ENCODE assay signal across 17 cellular contexts in genomic region chr22:44755956-44756361, GRCh38. TPM values are rescaled to one million over a fixed set of nuclear protein-coding genes. Genes with fewer than 3 reads are reported as not detected.
DNase-seq lines count a peak whose midpoint lies in the region; ATAC-seq and TF ChIP-seq lines count a peak whose summit lies in the region.
"Had no signal": no experiment of that assay in that cellular context is flagged by ENCODE, and none has a peak within 500 bp of the region (broad histone marks: within the 10 kb centered on the region; RNA-seq: fewer than 3 reads in every experiment).

No MANE protein-coding gene starts in this region.

- peaks cover 52% of the 10 kb centered on the region for H3K4me1 Mint-ChIP-seq in progenitor cell of endocrine pancreas (ENCODE audit: low read depth)

- peak overlapping the region; percentile 97 for H3K27ac Mint-ChIP-seq in progenitor cell of endocrine pancreas
- H3K27ac Mint-ChIP-seq: activated naive CD8-positive, alpha-beta T cell; effector memory CD8-positive, alpha-beta T cell had no signal

- TF ChIP-seq CTCF in VCaP (conservative IDR thresholded peaks at IDR 0.05) (no peak), progenitor cell of endocrine pancreas (IDR thresholded peaks at IDR 0.05; ENCODE audit: unreplicated experiment) (no peak)

- peaks cover 10% of the 10 kb centered on the region for H3K36me3 Mint-ChIP-seq in progenitor cell of endocrine pancreas (ENCODE audit: insufficient read depth)

- peak overlapping the region; percentile 86 for H3K4me3 Mint-ChIP-seq in progenitor cell of endocrine pancreas (ENCODE audit: low read depth)
- H3K4me3 Mint-ChIP-seq: activated naive CD8-positive, alpha-beta T cell; activated T-cell treated with anti-CD3 and anti-CD28 coated beads, Interleukin-2, amount 50 U/mL, for 4 hours; effector memory CD8-positive, alpha-beta T cell had no signal

- no peak for ATAC-seq in HG03354 (IDR thresholded peaks at IDR 0.05; ENCODE audit: poor library complexity, severe bottlenecking, unreplicated experiment)
- ATAC-seq: activated T-cell treated with anti-CD3 and anti-CD28 coated beads, Interleukin-2, amount 50 U/mL, for 4 hours; effector memory CD8-positive, alpha-beta T cell; psoas muscle had no signal

- DNase-seq in ELF-1 (ENCODE audit: low read depth, low spot score) (peak; percentile 88), iPS-NIHi7 (ENCODE audit: extremely low spot score) (peak; percentile 51), progenitor cell of endocrine pancreas (ENCODE audit: low spot score, unreplicated experiment) (peak; percentile 42), NCI-H2227 treated with DMSO at 0.1 percent for 48 hours (lab: John Stamatoyannopoulos, UW) (no peak), NCI-H748 treated with DMSO at 0.1 percent for 48 hours (lab: John Stamatoyannopoulos, UW) (no peak)
- no peak for DNase-seq in activated CD4-positive, alpha-beta T cell treated with anti-CD3 and anti-CD28 coated beads for 48 hours
- DNase-seq: activated T-cell treated with anti-CD3 and anti-CD28 coated beads, Interleukin-2, amount 50 U/mL, for 4 hours; effector memory CD8-positive, alpha-beta T cell; foreskin melanocyte; NCI-H1105; psoas muscle; SIG-M5; stimulated activated CD4-positive, alpha-beta T cell treated with anti-CD3 and anti-CD28 coated beads, Interleukin-15, amount 100 ng/mL, for 24 hours; substantia nigra had no signal

- peak overlapping the region; percentile 96 for H3K27ac ChIP-seq in VCaP
- H3K27ac ChIP-seq: psoas muscle had no signal

- H3K27me3 Mint-ChIP-seq in progenitor cell of endocrine pancreas, result no peaks in the 10 kb centered on the region

- no peaks in the 10 kb centered on the region for H3K9me3 Mint-ChIP-seq in progenitor cell of endocrine pancreas (ENCODE audit: low read depth)
- H3K9me3 Mint-ChIP-seq: activated T-cell treated with anti-CD3 and anti-CD28 coated beads, Interleukin-2, amount 50 U/mL, for 4 hours; effector memory CD8-positive, alpha-beta T cell had no signal

RNA-seq across cellular contexts. Expression of gene ARHGAP8, which starts 3.6 kb away (rescaled TPM):
- total RNA-seq in progenitor cell of endocrine pancreas, result 100 and 105 TPM in 2 replicates

RNA-seq across cellular contexts. Expression of gene PRR5, which starts 54.0 kb away (rescaled TPM):
- total RNA-seq in progenitor cell of endocrine pancreas, result 20.5 and 21.3 TPM in 2 replicates

Comparison
In these comparisons a context has a peak if more than half of its experiments do, and no peak if none do; other contexts are left out.
1. DNase-seq: peak in ELF-1 (single experiment), iPS-NIHi7 (single experiment) and progenitor cell of endocrine pancreas (single experiment); none in activated CD4-positive, alpha-beta T cell treated with anti-CD3 and anti-CD28 coated beads for 48 hours (single experiment), NCI-H2227 treated with DMSO at 0.1 percent for 48 hours (single experiment) and NCI-H748 treated with DMSO at 0.1 percent for 48 hours (single experiment).